8 cellular contexts compared by ENCODE assay signal in the genomic region with DNA sequence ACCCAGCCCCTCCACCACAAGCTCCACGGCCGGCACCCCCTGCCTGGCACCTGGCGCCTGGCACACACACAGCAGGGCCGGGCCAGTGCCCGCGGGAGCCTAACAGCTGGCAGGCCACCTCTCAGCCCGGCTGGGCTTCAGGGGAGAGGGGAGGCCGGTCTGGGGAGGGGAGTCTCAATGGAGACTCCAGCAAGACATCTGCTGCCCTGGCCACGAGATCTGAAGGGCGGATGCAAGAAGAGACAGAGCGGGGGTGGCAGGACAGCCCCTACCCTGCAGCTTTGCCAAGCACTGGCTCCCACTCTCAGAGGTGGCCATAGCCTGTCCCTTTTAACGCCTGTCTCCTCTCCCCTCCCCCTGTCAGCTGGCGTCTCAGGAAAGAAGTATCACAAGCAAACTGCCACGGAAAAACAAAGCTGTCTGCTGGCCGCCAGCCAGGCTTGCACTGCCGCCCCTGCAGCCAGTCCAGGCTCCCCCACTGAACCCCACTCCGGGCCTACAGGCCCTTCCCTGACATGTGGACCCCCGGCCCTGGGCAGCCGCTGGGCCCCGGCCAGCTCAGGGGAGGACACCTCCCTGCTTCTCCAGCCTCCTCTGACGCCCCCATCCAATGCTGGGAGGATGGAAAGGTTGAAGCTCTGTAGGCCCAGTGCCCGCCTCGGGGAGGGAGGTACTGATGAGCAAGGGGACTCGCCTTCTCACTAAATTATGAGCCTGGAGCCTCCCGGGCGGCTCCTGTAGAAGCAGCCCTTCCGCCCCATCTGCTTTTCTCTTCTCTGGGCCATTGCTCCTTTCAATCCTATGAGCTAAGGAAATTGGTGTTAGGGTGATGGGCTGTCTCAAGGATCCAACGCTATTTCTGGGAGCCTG.
DNase-seq lines count a peak whose midpoint lies in the region; ATAC-seq and TF ChIP-seq lines count a peak whose summit lies in the region.

No MANE protein-coding gene starts in this region.

- no TSS peak for BruUV-seq in PC-9 (replicated peaks; lab: Mats Ljungman, UMichigan)

- H3K36me3 Mint-ChIP-seq in activated T-helper 17 cell treated with anti-CD3 and anti-CD28 coated beads, Interleukin-2, amount 50 U/mL, for 72 hours (ENCODE audit: low read depth): no peaks in the 10 kb centered on the region

- H3F3A ChIP-seq in PC-9 (ENCODE audit: insufficient read depth, low read depth): peaks cover 5% of the 10 kb centered on the region; the same call in 1 of the 2 replicates

- no peak overlapping the region for H3K4me3 Mint-ChIP-seq in activated T-helper 17 cell treated with anti-CD3 and anti-CD28 coated beads, Interleukin-2, amount 50 U/mL, for 72 hours

- POLR2A ChIA-PET in PC-9 (lab: Charles Lee; ENCODE audit: unreplicated experiment): no interaction called here

- H3K27ac ChIP-seq in layer of hippocampus (ENCODE audit: low read depth, low read length): peak overlapping the region; percentile 71
- H3K27ac ChIP-seq in stomach smooth muscle (ENCODE audit: low read length): peak overlapping the region; percentile 53
- H3K27ac ChIP-seq in PC-9: no peak overlapping the region

- H3K79me2 ChIP-seq in PC-9 (ENCODE audit: low read depth): no peaks in the 10 kb centered on the region

- H3K4me3 ChIP-seq in stomach smooth muscle (ENCODE audit: low read length in 2 of 2) (peak overlapping the region in 1 of 2 donors; percentile 49), PC-9 (no peak overlapping the region)

- H3K4me1 ChIP-seq in stomach smooth muscle (ENCODE audit: control insufficient read depth, insufficient read depth, low read length) (peaks cover 26% of the 10 kb centered on the region), PC-9 (replicated peaks; ENCODE audit: insufficient read depth) (peaks cover 11% of the 10 kb centered on the region; the same call in 1 of the 2 replicates)

- H3K36me3 ChIP-seq in stomach smooth muscle (ENCODE audit: control insufficient read depth in 2 of 2, insufficient read depth in 2 of 2, low read length in 2 of 2): no peaks in the 10 kb centered on the region
- no peaks in the 10 kb centered on the region for H3K36me3 ChIP-seq in PC-9 (ENCODE audit: low read depth)

- ATAC-seq in activated T-helper 17 cell treated with anti-CD3 and anti-CD28 coated beads, Interleukin-2, amount 50 U/mL, for 72 hours (replicated peaks): no peak

- H3K27me3 Mint-ChIP-seq in activated T-helper 17 cell treated with anti-CD3 and anti-CD28 coated beads, Interleukin-2, amount 50 U/mL, for 72 hours: no peaks in the 10 kb centered on the region

- H3K9me2 ChIP-seq in PC-9 (ENCODE audit: insufficient read depth): no peaks in the 10 kb centered on the region

- CTCF ChIA-PET in PC-9 (lab: Charles Lee): no interaction called here

- H3K9me3 ChIP-seq in stomach smooth muscle (ENCODE audit: control insufficient read depth in 2 of 2, low read length in 2 of 2) (no peaks in the 10 kb centered on the region), PC-9 (ENCODE audit: insufficient read depth, low read depth) (no peaks in the 10 kb centered on the region)

- H2AFZ ChIP-seq in PC-9: no peak overlapping the region

- DNase-seq in NCI-H1417 treated with DMSO at 0.1 percent for 48 hours (lab: John Stamatoyannopoulos, UW) (peak; percentile 64), hepatic stellate cell (ENCODE audit: low spot score) (no peak), PC-9 (no peak), GF-D8 (lab: John Stamatoyannopoulos, UW) (no peak)
- DNase-seq in stimulated activated CD4-positive, alpha-beta T cell treated with anti-CD3 and anti-CD28 coated beads, Interleukin-4, amount 100 ng/mL, for 24 hours: no peak

- H3K4me2 ChIP-seq in PC-9: no peak overlapping the region

- no peaks in the 10 kb centered on the region for H4K20me1 ChIP-seq in PC-9 (ENCODE audit: insufficient read depth)

- no peak for TF ChIP-seq CTCF in PC-9 (conservative IDR thresholded peaks at IDR 0.05)

- peaks cover 5% of the 10 kb centered on the region for H3K4me1 Mint-ChIP-seq in activated T-helper 17 cell treated with anti-CD3 and anti-CD28 coated beads, Interleukin-2, amount 50 U/mL, for 72 hours

- peak overlapping the region; percentile 63 for H3K27ac Mint-ChIP-seq in activated T-helper 17 cell treated with anti-CD3 and anti-CD28 coated beads, Interleukin-2, amount 50 U/mL, for 72 hours

- H3K27me3 ChIP-seq in layer of hippocampus (ENCODE audit: control insufficient read depth, insufficient read depth, low read length) (no peaks in the 10 kb centered on the region), stomach smooth muscle (ENCODE audit: control insufficient read depth in 1 of 2, insufficient read depth in 2 of 2, low read length in 2 of 2) (no peaks in the 10 kb centered on the region), PC-9 (ENCODE audit: insufficient read depth, low read depth) (no peaks in the 10 kb centered on the region)

- H3K9me3 Mint-ChIP-seq in activated T-helper 17 cell treated with anti-CD3 and anti-CD28 coated beads, Interleukin-2, amount 50 U/mL, for 72 hours: no peaks in the 10 kb centered on the region

- intact Hi-C loops in PC-9 (cut with micrococcal nuclease; ENCODE audit: unreplicated experiment): loop anchor here (10.0 kb wide), 1 partner anchor 145 kb away; no protein-coding TSS in a partner anchor

- peak overlapping the region; percentile 27 to 47 for H3K9ac ChIP-seq in stomach smooth muscle (ENCODE audit: low read length in 2 of 2)
